16 cellular contexts compared by ENCODE assay signal in genomic region chr6:152170313-152170701, GRCh38.
DNase-seq lines count a peak whose midpoint lies in the region; ATAC-seq, FAIRE-seq and TF ChIP-seq lines count a peak whose summit lies in the region.
"Had no signal": no experiment of that assay in that cellular context is flagged by ENCODE, and none has a peak within 500 bp of the region (broad histone marks: within the 10 kb centered on the region; RNA-seq: fewer than 3 reads in every experiment).

No MANE protein-coding gene starts in this region.

- no peaks in the 10 kb centered on the region for H3K27me3 Mint-ChIP-seq in activated naive CD4-positive, alpha-beta T cell treated with anti-CD3 and anti-CD28 coated beads, Interleukin-2, amount 10 ng/mL, durations not matched to agents 7 days and 5 days
- H3K27me3 Mint-ChIP-seq in astrocyte (ENCODE audit: low read depth, unreplicated experiment), result no peaks in the 10 kb centered on the region
- H3K27me3 Mint-ChIP-seq: stimulated activated naive B cell treated with anti-CD40 and anti-IgM and Interleukin-4, amounts not matched to agents 10 μg/mL and 1 μg/mL and 100 μg/mL, for 72 hours had no signal

- H3K9me2 ChIP-seq in Karpas-422 (replicated peaks; ENCODE audit: insufficient read depth, low read length), result no peaks in the 10 kb centered on the region

- H3K27ac ChIP-seq in Karpas-422 (ENCODE audit: low read length), result 0 out of 2 replicates have a peak overlapping the region, but pooled peaks have one; percentile 34
- H3K27ac ChIP-seq in astrocyte (ENCODE audit: low read depth, low read length), result peak overlapping the region; percentile 44
- H3K27ac ChIP-seq in gastrocnemius medialis, result peak overlapping the region; percentile 88 to 95 (median 92)
- H3K27ac ChIP-seq: epithelial cell of prostate, gastroesophageal sphincter had no signal

- H3K27ac Mint-ChIP-seq in activated naive CD4-positive, alpha-beta T cell treated with anti-CD3 and anti-CD28 coated beads, Interleukin-2, amount 10 ng/mL, durations not matched to agents 7 days and 5 days, result peak overlapping the region; percentile 85
- H3K27ac Mint-ChIP-seq in astrocyte (ENCODE audit: unreplicated experiment), result no peak overlapping the region

- H3K27me3 ChIP-seq in Karpas-422 (ENCODE audit: low read length), result no peaks in the 10 kb centered on the region
- no peaks in the 10 kb centered on the region for H3K27me3 ChIP-seq in astrocyte (ENCODE audit: insufficient read depth, low read length)
- no peaks in the 10 kb centered on the region for H3K27me3 ChIP-seq in gastrocnemius medialis
- H3K27me3 ChIP-seq: gastroesophageal sphincter had no signal

- H3K4me1 ChIP-seq in Karpas-422 (ENCODE audit: low read length), result peaks cover 47% of the 10 kb centered on the region
- H3K4me1 ChIP-seq in astrocyte (ENCODE audit: insufficient read depth, low read length), result peaks cover 9% of the 10 kb centered on the region
- H3K4me1 ChIP-seq in gastrocnemius medialis, result peaks cover 40 to 61% of the 10 kb centered on the region in 2 donors

- FAIRE-seq in astrocyte (lab: Jason Lieb, UNC), result no peak
- FAIRE-seq: H54, HTR-8/SVneo had no signal

- CTCF ChIA-PET in activated naive CD4-positive, alpha-beta T cell treated with anti-CD3 and anti-CD28 coated beads, Interleukin-2, amount 10 ng/mL, durations not matched to agents 7 days and 5 days (lab: Charles Lee), result interaction anchor here (0.6 kb wide), 1 partner anchor 436 kb away, joined by 3 read pairs; no protein-coding TSS in a partner anchor

- ATAC-seq in gastrocnemius medialis (no peak), HG02798 (IDR thresholded peaks at IDR 0.05; ENCODE audit: poor library complexity, unreplicated experiment) (no peak), HG03108 (IDR thresholded peaks at IDR 0.05; ENCODE audit: unreplicated experiment) (no peak)
- ATAC-seq: gastroesophageal sphincter had no signal

- H3K36me3 ChIP-seq in Karpas-422 (ENCODE audit: insufficient read depth, low read length), result peaks cover 23% of the 10 kb centered on the region
- peaks cover 17% of the 10 kb centered on the region for H3K36me3 ChIP-seq in astrocyte (ENCODE audit: insufficient read depth, low read length)
- H3K36me3 ChIP-seq in gastrocnemius medialis, result no peaks in the 10 kb centered on the region

- H3K9me3 ChIP-seq in Karpas-422 (ENCODE audit: low read length) (no peaks in the 10 kb centered on the region), astrocyte (ENCODE audit: insufficient read depth, low read depth, low read length) (no peaks in the 10 kb centered on the region), gastrocnemius medialis (no peaks in the 10 kb centered on the region)
- H3K9me3 ChIP-seq: gastroesophageal sphincter had no signal

- no peak overlapping the region for H3K4me3 Mint-ChIP-seq in activated naive CD4-positive, alpha-beta T cell treated with anti-CD3 and anti-CD28 coated beads, Interleukin-2, amount 10 ng/mL, durations not matched to agents 7 days and 5 days
- H3K4me3 Mint-ChIP-seq in astrocyte (ENCODE audit: unreplicated experiment), result no peak overlapping the region
- H3K4me3 Mint-ChIP-seq: stimulated activated naive B cell treated with anti-CD40 and anti-IgM and Interleukin-4, amounts not matched to agents 10 μg/mL and 1 μg/mL and 100 μg/mL, for 72 hours had no signal

- peaks cover 6% of the 10 kb centered on the region for H3K9me3 Mint-ChIP-seq in activated naive CD4-positive, alpha-beta T cell treated with anti-CD3 and anti-CD28 coated beads, Interleukin-2, amount 10 ng/mL, durations not matched to agents 7 days and 5 days
- H3K9me3 Mint-ChIP-seq in astrocyte (ENCODE audit: unreplicated experiment), result no peaks in the 10 kb centered on the region

- H3K4me1 Mint-ChIP-seq in activated naive CD4-positive, alpha-beta T cell treated with anti-CD3 and anti-CD28 coated beads, Interleukin-2, amount 10 ng/mL, durations not matched to agents 7 days and 5 days, result peaks cover 34% of the 10 kb centered on the region
- peaks cover 7% of the 10 kb centered on the region for H3K4me1 Mint-ChIP-seq in astrocyte (ENCODE audit: low read depth, unreplicated experiment)

- H3K36me3 Mint-ChIP-seq in activated naive CD4-positive, alpha-beta T cell treated with anti-CD3 and anti-CD28 coated beads, Interleukin-2, amount 10 ng/mL, durations not matched to agents 7 days and 5 days, result peaks cover 70% of the 10 kb centered on the region
- peaks cover 4% of the 10 kb centered on the region for H3K36me3 Mint-ChIP-seq in astrocyte (ENCODE audit: low read depth, unreplicated experiment)

- intact Hi-C loops in gastrocnemius medialis (cut with DNase I; ENCODE audit: low total_unique reads), result loop anchor here (5.0 kb wide), 1 partner anchor 363 kb away; the partner anchor contains the start of gene ESR1

- H3K9ac ChIP-seq in Karpas-422 (ENCODE audit: low read length) (no peak overlapping the region), astrocyte (ENCODE audit: low read length) (no peak overlapping the region)

- H3K79me2 ChIP-seq in Karpas-422 (ENCODE audit: low read length) (peaks cover 17% of the 10 kb centered on the region), astrocyte (ENCODE audit: insufficient read depth, low read length) (no peaks in the 10 kb centered on the region)

- H2AFZ ChIP-seq in Karpas-422 (ENCODE audit: low read length), result no peak overlapping the region
- no peak overlapping the region for H2AFZ ChIP-seq in astrocyte (ENCODE audit: low read depth, low read length)

- TF ChIP-seq POLR2A in gastrocnemius medialis (IDR thresholded peaks at IDR 0.05), result no peak

- in situ Hi-C loops in gastrocnemius medialis (cut with MboI; ENCODE audit: low sequenced_read_pairs in 4 of 4), result no loop called here

- H3K4me2 ChIP-seq in Karpas-422 (ENCODE audit: low read depth, low read length, poor library complexity, severe bottlenecking), result no peak overlapping the region
- peak overlapping the region; percentile 77 for H3K4me2 ChIP-seq in astrocyte (ENCODE audit: low read length)

- DNase-seq in activated naive CD4-positive, alpha-beta T cell treated with anti-CD3 and anti-CD28 coated beads, Interleukin-2, amount 10 ng/mL, durations not matched to agents 7 days and 5 days, result no peak
- DNase-seq in activated naive CD4-positive, alpha-beta T cell treated with anti-CD3 and anti-CD28 coated beads, Interleukin-2, amount 50 U/mL, for 16 hours, result no peak
- DNase-seq in Karpas-422 (no peak), astrocyte (ENCODE audit: low read depth) (no peak), gastrocnemius medialis (no peak), mucosa of gallbladder (ENCODE audit: low spot score) (no peak)
- DNase-seq: GDM1; NCI-H1694; stimulated activated naive B cell treated with anti-CD40 and anti-IgM and Interleukin-4, amounts not matched to agents 10 μg/mL and 1 μg/mL and 100 μg/mL, for 72 hours had no signal

- TF ChIP-seq CTCF in astrocyte (IDR thresholded peaks at IDR 0.05; ENCODE audit: insufficient read depth, low read depth, low read length) (no peak), gastrocnemius medialis (IDR thresholded peaks at IDR 0.05 in 4 of 5, conservative IDR thresholded peaks at IDR 0.05 in 1 of 5) (no peak)

- H3K4me3 ChIP-seq in Karpas-422 (ENCODE audit: low read length) (no peak overlapping the region), astrocyte (ENCODE audit: insufficient read depth, low read depth, low read length) (no peak overlapping the region), gastrocnemius medialis (no peak overlapping the region)
- H3K4me3 ChIP-seq: gastroesophageal sphincter, skin epidermis had no signal

- no peaks in the 10 kb centered on the region for H4K20me1 ChIP-seq in Karpas-422 (ENCODE audit: insufficient read depth, low read depth, low read length)
- peaks cover 3% of the 10 kb centered on the region for H4K20me1 ChIP-seq in astrocyte (ENCODE audit: insufficient read depth, low read length)

Comparison
In these comparisons a context has a peak if more than half of its experiments do, and no peak if none do; other contexts are left out.
1. H3K27ac ChIP-seq: peak in every context shown above with its lines; median percentile 92 in gastrocnemius medialis; 44 in astrocyte; 34 in Karpas-422.